ENCODE assay signal across 9 cellular contexts in genomic region chr12:84508325-84508861, GRCh38.
DNase-seq lines count a peak whose midpoint lies in the region; ATAC-seq and TF ChIP-seq lines count a peak whose summit lies in the region.
"Had no signal": no experiment of that assay in that cellular context is flagged by ENCODE, and none has a peak within 500 bp of the region (broad histone marks: within the 10 kb centered on the region; RNA-seq: fewer than 3 reads in every experiment).

No MANE protein-coding gene starts in this region.

- H3K79me2 ChIP-seq in GM23338 (replicated peaks; ENCODE audit: insufficient read depth) = no peaks in the 10 kb centered on the region

- H3K9me3 Mint-ChIP-seq in GM23338 (no peaks in the 10 kb centered on the region), mesothelial cell of epicardium (peaks cover 5% of the 10 kb centered on the region)

- H3K27me3 Mint-ChIP-seq in GM23338 (ENCODE audit: insufficient read depth, low read depth, poor library complexity) = no peaks in the 10 kb centered on the region
- H3K27me3 Mint-ChIP-seq in mesothelial cell of epicardium (ENCODE audit: low read depth) = no peaks in the 10 kb centered on the region

- peak; percentile 90 for DNase-seq in DMS53 (lab: John Stamatoyannopoulos, UW)
- DNase-seq in GM23338 (ENCODE audit: low spot score) = peak; percentile 56
- DNase-seq in LoVo (ENCODE audit: low spot score) = peak; percentile 51
- peak; percentile 88 for DNase-seq in amniotic epithelial cell (ENCODE audit: low read depth)
- no peak for DNase-seq in mesothelial cell of epicardium (ENCODE audit: low spot score in 2 of 2, unreplicated experiment in 2 of 2)
- DNase-seq in anterior cingulate cortex (lab: John Stamatoyannopoulos, UW) = no peak
- DNase-seq in stimulated activated naive CD8-positive, alpha-beta T cell treated with anti-CD3 and anti-CD28 coated beads, Interleukin-15, Interleukin-2, amounts not matched to agents 100 U/mL and 50 U/mL, for 24 hours = no peak

- ATAC-seq in GM23338 = peak; percentile 89
- no peak for ATAC-seq in GM19328 (IDR thresholded peaks at IDR 0.05; ENCODE audit: unreplicated experiment)
- ATAC-seq in stimulated activated naive CD8-positive, alpha-beta T cell treated with anti-CD3 and anti-CD28 coated beads, Interleukin-15, Interleukin-2, amounts not matched to agents 100 U/mL and 50 U/mL, for 24 hours = no peak

- peaks cover 6% of the 10 kb centered on the region; the same call in 2 of the 3 replicates for H3K4me1 Mint-ChIP-seq in GM23338
- peaks cover 26% of the 10 kb centered on the region for H3K4me1 Mint-ChIP-seq in mesothelial cell of epicardium

- no peak overlapping the region for H3K4me2 ChIP-seq in GM23338
- H3K4me2 ChIP-seq: KMS-11 had no signal

- H3K4me3 Mint-ChIP-seq in GM23338 (no peak overlapping the region), mesothelial cell of epicardium (peak overlapping the region; percentile 24)

- H4K20me1 ChIP-seq in GM23338 (replicated peaks; ENCODE audit: insufficient read depth) = no peaks in the 10 kb centered on the region

- no peaks in the 10 kb centered on the region for H3K27me3 ChIP-seq in GM23338 (ENCODE audit: insufficient read depth)

- H3K4me3 ChIP-seq in GM23338 = no peak overlapping the region

- H3K4me1 ChIP-seq in GM23338 (ENCODE audit: insufficient read depth) = no peaks in the 10 kb centered on the region

- no peaks in the 10 kb centered on the region for H3K36me3 ChIP-seq in GM23338 (ENCODE audit: insufficient read depth)

- peaks cover 13% of the 10 kb centered on the region for H3K9me2 ChIP-seq in GM23338 (ENCODE audit: insufficient read depth)

- TF ChIP-seq CTCF in GM23338 (conservative IDR thresholded peaks at IDR 0.05; ENCODE audit: low read depth in 2 of 2) (peak; percentile 59 to 61), mesothelial cell of epicardium (IDR thresholded peaks at IDR 0.05; ENCODE audit: unreplicated experiment) (peak; percentile 27)

- no peaks in the 10 kb centered on the region for H3F3A ChIP-seq in GM23338 (replicated peaks; ENCODE audit: low read depth)

- H3K36me3 Mint-ChIP-seq in GM23338 (ENCODE audit: low read depth) (no peaks in the 10 kb centered on the region; the same call in 2 of the 3 replicates), mesothelial cell of epicardium (no peaks in the 10 kb centered on the region)

- H3K27ac Mint-ChIP-seq in GM23338 (peak overlapping the region; percentile 3; the same call in 1 of the 2 replicates), mesothelial cell of epicardium (peak overlapping the region; percentile 89)

- peak overlapping the region; percentile 89; the same call in 1 of the 2 replicates for H2AFZ ChIP-seq in GM23338

- H3K27ac ChIP-seq in GM23338 (ENCODE audit: low read depth) = no peak overlapping the region
- H3K27ac ChIP-seq: KMS-11 had no signal

TF ChIP-seq in GM23338, 12 proteins besides CTCF, POLR2A, EP300 and RAD21:
- no peak for TF ChIP-seq EZH2 (IDR thresholded peaks at IDR 0.05; ENCODE audit: low read depth, unreplicated experiment)
- TF ChIP-seq JUNB (IDR thresholded peaks at IDR 0.05; ENCODE audit: unreplicated experiment) = no peak
- TF ChIP-seq ZNF114 (CRISPR knock-in tag; IDR thresholded peaks at IDR 0.05) = no peak
- no peak for TF ChIP-seq NANOG (IDR thresholded peaks at IDR 0.05; ENCODE audit: borderline replicate concordance)
- TF ChIP-seq ETS1 (IDR thresholded peaks at IDR 0.05) = no peak
- TF ChIP-seq REST (IDR thresholded peaks at IDR 0.05; ENCODE audit: unreplicated experiment) = no peak
- TF ChIP-seq POLR2AphosphoS5 (IDR thresholded peaks at IDR 0.05; ENCODE audit: low read depth) = no peak

Comparison
In these comparisons a context has a peak if more than half of its experiments do, and no peak if none do; other contexts are left out.
1. DNase-seq: peak in DMS53 (single experiment), GM23338 (single experiment), LoVo (single experiment) and amniotic epithelial cell (single experiment); none in mesothelial cell of epicardium (0 of 2), anterior cingulate cortex (0 of 58) and stimulated activated naive CD8-positive, alpha-beta T cell treated with anti-CD3 and anti-CD28 coated beads, Interleukin-15, Interleukin-2, amounts not matched to agents 100 U/mL and 50 U/mL, for 24 hours (single experiment).